Comparison of ENCODE assay signal across 8 cellular contexts in the genomic region with DNA sequence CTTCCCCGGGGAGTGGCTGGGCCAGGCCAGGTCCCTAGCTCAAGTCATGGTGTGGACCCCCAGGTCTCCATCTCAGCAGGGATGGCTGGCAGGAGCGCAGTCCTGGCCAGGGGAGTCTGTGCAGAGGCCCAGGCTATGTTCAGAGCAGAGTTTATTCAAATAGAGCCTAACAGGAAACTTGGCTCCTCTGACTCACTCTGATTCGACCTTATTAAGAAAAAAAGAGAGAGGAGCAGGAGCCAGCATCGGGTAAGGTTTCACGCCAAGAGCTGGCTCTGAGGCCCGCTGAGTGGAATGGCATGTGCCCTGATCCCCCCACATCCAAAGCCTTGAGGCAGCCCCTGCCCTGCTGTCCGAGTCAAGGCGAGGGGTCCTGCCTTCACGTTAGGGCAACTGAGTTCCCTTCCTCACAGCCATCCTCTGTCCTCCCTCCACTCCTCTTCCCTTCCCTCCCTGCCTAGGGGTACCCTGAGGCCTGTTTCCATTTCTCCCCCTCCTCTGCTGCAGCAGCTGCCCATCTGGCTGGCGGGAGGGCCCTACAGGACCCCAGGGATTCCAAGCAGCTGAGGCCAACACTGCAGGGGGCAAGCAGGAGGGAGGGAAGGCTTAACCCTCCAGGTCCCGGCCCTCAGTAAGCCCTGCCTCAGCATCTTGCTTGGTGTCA. TPM values are rescaled to one million over a fixed set of nuclear protein-coding genes. Genes with fewer than 3 reads are reported as not detected.
DNase-seq lines count a peak whose midpoint lies in the region; ATAC-seq and TF ChIP-seq lines count a peak whose summit lies in the region.

No MANE protein-coding gene starts in this region.

- CTCF ChIA-PET in IMR-90 (lab: Yijun Ruan, JAX) (interaction anchor here (0.6 to 1.8 kb wide), 3 partner anchors 11 to 856 kb away, joined by 3 to 5 read pairs (median 4); no protein-coding TSS in a partner anchor), GM10248 (lab: Yijun Ruan, JAX) (interaction anchor here (2.3 kb wide), 1 partner anchor 17 kb away, joined by 6 read pairs; no protein-coding TSS in a partner anchor)
- CTCF ChIA-PET in activated CD8-positive, alpha-beta memory T cell treated with anti-CD3 and anti-CD28 coated beads, Interleukin-2, amount 10 ng/mL, durations not matched to agents 7 days and 5 days (lab: Charles Lee) = interaction anchor here (0.8 to 4.8 kb wide), 11 partner anchors 10 to 51 kb away, joined by 3 to 29 read pairs (median 4); a partner anchor contains a TSS

- H3K79me1 ChIP-seq in IMR-90 (ENCODE audit: low read depth in 1 of 2, low read length in 2 of 2) = peaks cover 46 to 79% of the 10 kb centered on the region in 2 experiments

- peak overlapping the region; percentile 100 for H2BK120ac ChIP-seq in IMR-90 (ENCODE audit: low read depth, low read length)

- intact Hi-C loops in IMR-90 (cut with micrococcal nuclease) = no loop called here

- H3K9me1 ChIP-seq in IMR-90 (ENCODE audit: insufficient read depth, low read length) = peaks cover 33% of the 10 kb centered on the region

- H3K9me3 ChIP-seq in IMR-90 (ENCODE audit: control insufficient read depth, insufficient read depth, low read length) = no peaks in the 10 kb centered on the region

- H3K18ac ChIP-seq in IMR-90 (ENCODE audit: low read depth, low read length) = peak overlapping the region; percentile 94

- peak overlapping the region; percentile 24 for H3K4me3 Mint-ChIP-seq in activated CD8-positive, alpha-beta memory T cell treated with anti-CD3 and anti-CD28 coated beads, Interleukin-2, amount 10 ng/mL, durations not matched to agents 7 days and 5 days

- H3K4ac ChIP-seq in IMR-90 (ENCODE audit: low read depth, low read length) = peak overlapping the region; percentile 100

- H3K9ac ChIP-seq in IMR-90 (ENCODE audit: low read depth, low read length) = peak overlapping the region; percentile 81

- dilution Hi-C loops in IMR-90 (cut with HindIII; ENCODE audit: low sequenced_read_pairs, unreplicated experiment) = no loop called here

- WGBS in IMR-90 (ENCODE audit: extremely low coverage in 2 of 2, insufficient read length in 1 of 2), 2 experiments = 0% methylated on average over 1 of the region's 11 CpGs; no CpG with 5 or more reads in 1 of the 2 experiments

- peaks cover 51% of the 10 kb centered on the region for H3K4me1 ChIP-seq in IMR-90 (ENCODE audit: control insufficient read depth, insufficient read depth, low read length)

- POLR2A ChIA-PET in IMR-90 (lab: Charles Lee; ENCODE audit: unreplicated experiment) (interaction anchor here (1.1 kb wide), 1 partner anchor 19 kb away, joined by 3 read pairs; no protein-coding TSS in a partner anchor), GM10248 (lab: Yijun Ruan, JAX) (no interaction called here)

- H3K36me3 ChIP-seq in IMR-90 (ENCODE audit: control insufficient read depth, insufficient read depth, low read length) = peaks cover 4% of the 10 kb centered on the region

- no peaks in the 10 kb centered on the region for H3K27me3 ChIP-seq in IMR-90 (ENCODE audit: control insufficient read depth, insufficient read depth, low read length)

- in situ Hi-C loops in IMR-90 (cut with MboI; ENCODE audit: low sequenced_read_pairs) = no loop called here

- H2AK5ac ChIP-seq in IMR-90 (ENCODE audit: low read depth, low read length) = peak overlapping the region; percentile 100

- H2AK9ac ChIP-seq in IMR-90 (replicated peaks; ENCODE audit: low read depth, low read length, poor library complexity) = peak overlapping the region; percentile 98

- peak overlapping the region; percentile 99 for H2BK20ac ChIP-seq in IMR-90 (ENCODE audit: low read depth, low read length)

- TF ChIP-seq CTCF in IMR-90 (conservative IDR thresholded peaks at IDR 0.05; ENCODE audit: low read depth, low read length) = no peak
- no peak for TF ChIP-seq CTCF in retinal pigment epithelial cell (conservative IDR thresholded peaks at IDR 0.05; ENCODE audit: low read depth, low read length)
- no peak for TF ChIP-seq CTCF in GM10248 (IDR thresholded peaks at IDR 0.05; ENCODE audit: control extremely low read depth, extremely low read depth, low read depth, missing control alignments)

- peaks cover 13% of the 10 kb centered on the region for H4K20me1 ChIP-seq in IMR-90 (ENCODE audit: insufficient read depth, low read length)

- peak overlapping the region; percentile 92 for H4K5ac ChIP-seq in IMR-90 (ENCODE audit: low read depth, low read length)

- peaks cover 5% of the 10 kb centered on the region for H3K36me3 Mint-ChIP-seq in activated CD8-positive, alpha-beta memory T cell treated with anti-CD3 and anti-CD28 coated beads, Interleukin-2, amount 10 ng/mL, durations not matched to agents 7 days and 5 days

- H3K27me3 Mint-ChIP-seq in activated CD8-positive, alpha-beta memory T cell treated with anti-CD3 and anti-CD28 coated beads, Interleukin-2, amount 10 ng/mL, durations not matched to agents 7 days and 5 days = no peaks in the 10 kb centered on the region

- H3K27ac Mint-ChIP-seq in activated CD8-positive, alpha-beta memory T cell treated with anti-CD3 and anti-CD28 coated beads, Interleukin-2, amount 10 ng/mL, durations not matched to agents 7 days and 5 days = peak overlapping the region; percentile 86

- peak overlapping the region; percentile 100 for H4K91ac ChIP-seq in IMR-90 (ENCODE audit: insufficient read depth, low read depth, low read length)

- H2BK5ac ChIP-seq in IMR-90 (ENCODE audit: low read depth, low read length, poor library complexity, severe bottlenecking) = peak overlapping the region; percentile 98

- DNase-seq in AG20443 (ENCODE audit: low spot score) = peak; percentile 80
- DNase-seq in IMR-90 = peak; percentile 92
- peak; percentile 47 for DNase-seq in activated CD8-positive, alpha-beta memory T cell treated with anti-CD3 and anti-CD28 coated beads, Interleukin-2, amount 10 ng/mL, durations not matched to agents 7 days and 5 days
- DNase-seq in fibroblast of the conjunctiva (ENCODE audit: low read depth) = peak; percentile 88
- no peak for DNase-seq in retinal pigment epithelial cell (ENCODE audit: low read depth)
- no peak for DNase-seq in GM10248 (ENCODE audit: extremely low spot score)

- no peak for TF ChIP-seq POLR2A in IMR-90 (IDR thresholded peaks at IDR 0.05; ENCODE audit: low read depth, low read length)

- peak overlapping the region; percentile 100 for H3K14ac ChIP-seq in IMR-90 (replicated peaks; ENCODE audit: low read depth, low read length)

- H3K4me3 ChIP-seq in IMR-90 (ENCODE audit: insufficient read depth, low read depth, low read length) (no peak overlapping the region), retinal pigment epithelial cell (ENCODE audit: low read length) (peak overlapping the region; percentile 10)

- peak overlapping the region; percentile 98 to 99 for H4K8ac ChIP-seq in IMR-90 (ENCODE audit: low read depth in 2 of 2, low read length in 2 of 2)

- H2BK15ac ChIP-seq in IMR-90 (ENCODE audit: low read depth, low read length) = peak overlapping the region; percentile 100

- peaks cover 73% of the 10 kb centered on the region for H3K4me1 Mint-ChIP-seq in activated CD8-positive, alpha-beta memory T cell treated with anti-CD3 and anti-CD28 coated beads, Interleukin-2, amount 10 ng/mL, durations not matched to agents 7 days and 5 days

- H3K9me3 Mint-ChIP-seq in activated CD8-positive, alpha-beta memory T cell treated with anti-CD3 and anti-CD28 coated beads, Interleukin-2, amount 10 ng/mL, durations not matched to agents 7 days and 5 days (ENCODE audit: low read depth) = no peaks in the 10 kb centered on the region

- BruUV-seq in IMR-90 (replicated peaks; lab: Mats Ljungman, UMichigan) = no TSS peak

- ATAC-seq in IMR-90 (ENCODE audit: low read depth) (peak; percentile 40), GM21619 (IDR thresholded peaks at IDR 0.05; ENCODE audit: unreplicated experiment) (no peak), GM21423 (IDR thresholded peaks at IDR 0.05; ENCODE audit: unreplicated experiment) (no peak)
- ATAC-seq in activated CD8-positive, alpha-beta memory T cell treated with anti-CD3 and anti-CD28 coated beads, Interleukin-2, amount 10 ng/mL, durations not matched to agents 7 days and 5 days = peak; percentile 34

- H3K27ac ChIP-seq in IMR-90 (ENCODE audit: insufficient read depth, low read length) = peak overlapping the region; percentile 96

- peak overlapping the region; percentile 84 for H2AFZ ChIP-seq in IMR-90 (replicated peaks; ENCODE audit: low read length, poor library complexity)

- peak overlapping the region; percentile 67 for H3K4me2 ChIP-seq in IMR-90 (ENCODE audit: low read depth, low read length)

- peak overlapping the region; percentile 100 for H3K23ac ChIP-seq in IMR-90 (ENCODE audit: low read depth, low read length)

- peak overlapping the region; percentile 96 for H3K56ac ChIP-seq in IMR-90 (ENCODE audit: extremely low read depth, insufficient read depth, low read length)

- no peak for TF ChIP-seq RAD21 in IMR-90 (IDR thresholded peaks at IDR 0.05; ENCODE audit: low read length)

TF ChIP-seq in IMR-90, 13 proteins besides CTCF, POLR2A, EP300 and RAD21 (continues in another document):
- TF ChIP-seq FOS (IDR thresholded peaks at IDR 0.05; ENCODE audit: low read depth, low read length) (peak; percentile 70), MXI1 (IDR thresholded peaks at IDR 0.05; ENCODE audit: borderline replicate concordance, low read depth, low read length) (0 out of 2 replicates have a peak, but pooled peaks have one; percentile 40), MAFK (IDR thresholded peaks at IDR 0.05; ENCODE audit: low read depth, low read length) (no peak), RCOR1 (IDR thresholded peaks at IDR 0.05; ENCODE audit: insufficient replicate concordance, low read length) (no peak), RFX5 (IDR thresholded peaks at IDR 0.05; ENCODE audit: low read depth, low read length) (no peak)

RNA-seq across cellular contexts. Expression of a gene that starts 1.9 kb away (rescaled TPM):
- total RNA-seq in IMR-90 (2012; rRNA removed) = 146 and 148 TPM in 2 replicates
- polyA plus RNA-seq in IMR-90 (2012; rRNA removed) = 311 and 332 TPM in 2 replicates
- polyA plus RNA-seq in IMR-90 (2012; cell fraction: cytosol; rRNA removed) = 118 and 403 TPM in 2 replicates
- 211 and 331 TPM in 2 replicates for polyA plus RNA-seq in IMR-90 (2012; cell fraction: nucleus; rRNA removed; ENCODE audit: low replicate concordance)
- 1 to 10 TPM; 1.8 to 8.6 TPM for total RNA-seq in activated CD8-positive, alpha-beta memory T cell treated with anti-CD3 and anti-CD28 coated beads, Interleukin-2, amount 10 ng/mL, durations not matched to agents 7 days and 5 days

RNA-seq across cellular contexts. Expression of a gene that starts 51.0 kb away (rescaled TPM):
- not detected in 2 replicates for total RNA-seq in IMR-90 (2012; rRNA removed)
- not detected in 2 replicates for polyA plus RNA-seq in IMR-90 (2012; rRNA removed)
- polyA plus RNA-seq in IMR-90 (2012; cell fraction: cytosol; rRNA removed) = not detected in 2 replicates
- polyA plus RNA-seq in IMR-90 (2012; cell fraction: nucleus; rRNA removed; ENCODE audit: low replicate concordance) = not detected in 2 replicates
- not detected for total RNA-seq in activated CD8-positive, alpha-beta memory T cell treated with anti-CD3 and anti-CD28 coated beads, Interleukin-2, amount 10 ng/mL, durations not matched to agents 7 days and 5 days

Comparison
In these comparisons a context has a peak if more than half of its experiments do, and no peak if none do; other contexts are left out.
1. DNase-seq: peak in AG20443 (single experiment), IMR-90 (single experiment), activated CD8-positive, alpha-beta memory T cell treated with anti-CD3 and anti-CD28 coated beads, Interleukin-2, amount 10 ng/mL, durations not matched to agents 7 days and 5 days (single experiment) and fibroblast of the conjunctiva (single experiment); none in retinal pigment epithelial cell (single experiment) and GM10248 (single experiment).
2. ATAC-seq: peak in IMR-90 (single experiment) and activated CD8-positive, alpha-beta memory T cell treated with anti-CD3 and anti-CD28 coated beads, Interleukin-2, amount 10 ng/mL, durations not matched to agents 7 days and 5 days (single experiment); none in GM21619 (single experiment) and GM21423 (single experiment).
3. RNA of a gene that starts 1.9 kb away (total RNA-seq): 146 to 148 TPM in IMR-90; 1.8 to 8.6 TPM in activated CD8-positive, alpha-beta memory T cell treated with anti-CD3 and anti-CD28 coated beads, Interleukin-2, amount 10 ng/mL, durations not matched to agents 7 days and 5 days; every median in the first group is over 10 times any median in the second.